Comparison of ENCODE assay signal across 14 cellular contexts in genomic region chr1:162138599-162139397, GRCh38.
"Had no signal": no experiment of that assay in that cellular context is flagged by ENCODE, and none has a peak within 500 bp of the region (broad histone marks: within the 10 kb centered on the region; RNA-seq: fewer than 3 reads in every experiment).

No MANE protein-coding gene starts in this region.

- H3K36me3 ChIP-seq: spleen, thoracic aorta, uterus had no signal

- DNase-seq: activated CD4-positive, alpha-beta T cell treated with anti-CD3 and anti-CD28 coated beads, Interleukin-2, amount 50 U/mL, for 48 hours; activated naive CD4-positive, alpha-beta T cell treated with anti-CD3 and anti-CD28 coated beads, Interleukin-2, amount 10 ng/mL, durations not matched to agents 7 days and 5 days; dorsolateral prefrontal cortex; mammary epithelial cell; spleen; stimulated activated naive CD8-positive, alpha-beta T cell treated with anti-CD3 and anti-CD28 coated beads, Interleukin-15, amount 100 ng/mL, for 72 hours; T-cell; T1000; uterus had no signal

- H3K4me3 Mint-ChIP-seq: activated naive CD4-positive, alpha-beta T cell treated with anti-CD3 and anti-CD28 coated beads, Interleukin-2, amount 10 ng/mL, durations not matched to agents 7 days and 5 days; natural killer cell treated with Interleukin-12 subunit alpha and Interleukin-12 subunit beta and Interleukin-15 and Interleukin-18, amount 100 ng/mL, for 72 hours; stimulated activated naive CD8-positive, alpha-beta T cell treated with anti-CD3 and anti-CD28 coated beads, Interleukin-15, amount 100 ng/mL, for 72 hours; T-cell had no signal

- H3K27ac ChIP-seq: spleen, thoracic aorta, uterus, VCaP had no signal

- H3K27me3 ChIP-seq: dorsolateral prefrontal cortex, uterus had no signal

- H3K27ac Mint-ChIP-seq: activated naive CD4-positive, alpha-beta T cell treated with anti-CD3 and anti-CD28 coated beads, Interleukin-2, amount 10 ng/mL, durations not matched to agents 7 days and 5 days; activated T-helper 2 cell treated with anti-CD3 and anti-CD28 coated beads, Interferon-gamma antibody, Interleukin-2, Interleukin-4, amounts not matched to agents 10 μg/mL and 5 μg/mL and 100 μg/mL, durations not matched to agents 14 hours and 24 hours and 36 hours; natural killer cell treated with Interleukin-12 subunit alpha and Interleukin-12 subunit beta and Interleukin-15 and Interleukin-18, amount 100 ng/mL, for 72 hours; stimulated activated naive CD8-positive, alpha-beta T cell treated with anti-CD3 and anti-CD28 coated beads, Interleukin-15, amount 100 ng/mL, for 72 hours; T-cell had no signal

- H3K4me3 ChIP-seq: dorsolateral prefrontal cortex, spleen, thoracic aorta, uterus had no signal

- H3K9me3 ChIP-seq: spleen, thoracic aorta, uterus had no signal

- H3K36me3 Mint-ChIP-seq: activated naive CD4-positive, alpha-beta T cell treated with anti-CD3 and anti-CD28 coated beads, Interleukin-2, amount 10 ng/mL, durations not matched to agents 7 days and 5 days; natural killer cell treated with Interleukin-12 subunit alpha and Interleukin-12 subunit beta and Interleukin-15 and Interleukin-18, amount 100 ng/mL, for 72 hours; T-cell had no signal

- H3K4me1 Mint-ChIP-seq: activated naive CD4-positive, alpha-beta T cell treated with anti-CD3 and anti-CD28 coated beads, Interleukin-2, amount 10 ng/mL, durations not matched to agents 7 days and 5 days; stimulated activated naive CD8-positive, alpha-beta T cell treated with anti-CD3 and anti-CD28 coated beads, Interleukin-15, amount 100 ng/mL, for 72 hours; T-cell had no signal

- ATAC-seq: sciatic nerve; stimulated activated naive CD8-positive, alpha-beta T cell treated with anti-CD3 and anti-CD28 coated beads, Interleukin-15, amount 100 ng/mL, for 72 hours; T-cell had no signal

- H3K9me3 Mint-ChIP-seq: activated naive CD4-positive, alpha-beta T cell treated with anti-CD3 and anti-CD28 coated beads, Interleukin-2, amount 10 ng/mL, durations not matched to agents 7 days and 5 days; activated T-helper 2 cell treated with anti-CD3 and anti-CD28 coated beads, Interferon-gamma antibody, Interleukin-2, Interleukin-4, amounts not matched to agents 10 μg/mL and 5 μg/mL and 100 μg/mL, durations not matched to agents 14 hours and 24 hours and 36 hours; natural killer cell treated with Interleukin-12 subunit alpha and Interleukin-12 subunit beta and Interleukin-15 and Interleukin-18, amount 100 ng/mL, for 72 hours; stimulated activated naive CD8-positive, alpha-beta T cell treated with anti-CD3 and anti-CD28 coated beads, Interleukin-15, amount 100 ng/mL, for 72 hours; T-cell had no signal

- H3K4me1 ChIP-seq: spleen, uterus had no signal
